In the genomic region with DNA sequence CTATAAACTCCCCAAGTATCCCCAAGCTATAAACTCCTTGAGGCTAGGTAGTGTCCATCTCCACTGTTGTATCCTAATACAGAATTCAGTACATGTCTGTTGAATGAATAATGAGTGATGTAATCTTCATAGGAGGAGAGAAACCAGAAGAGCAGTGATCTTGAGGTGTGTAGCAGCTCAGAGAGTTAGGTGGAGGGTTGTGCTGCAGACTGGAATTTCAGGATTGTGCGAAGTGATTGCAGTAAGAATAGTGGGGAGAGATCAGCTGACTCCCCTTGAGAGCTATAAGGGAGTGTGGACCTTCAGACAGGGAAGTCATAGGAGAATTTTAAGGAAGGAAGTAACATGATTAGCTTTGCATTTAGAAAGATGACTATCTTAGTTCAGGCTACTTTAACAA, we compare ENCODE assay signal across 14 cellular contexts. TPM values are rescaled to one million over a fixed set of nuclear protein-coding genes. Genes with fewer than 3 reads are reported as not detected.
DNase-seq lines count a peak whose midpoint lies in the region; TF ChIP-seq lines count a peak whose summit lies in the region.
"Had no signal": no experiment of that assay in that cellular context is flagged by ENCODE, and none has a peak within 500 bp of the region (broad histone marks: within the 10 kb centered on the region; RNA-seq: fewer than 3 reads in every experiment).

No MANE protein-coding gene starts in this region.

- CTCF ChIA-PET in Calu3 (lab: Charles Lee) = interaction anchor here (0.5 to 0.9 kb wide), 3 partner anchors 24 to 418 kb away, joined by 3 to 8 read pairs (median 4); no protein-coding TSS in a partner anchor

- no peak for TF ChIP-seq CTCF in Calu3 (IDR thresholded peaks at IDR 0.05; ENCODE audit: unreplicated experiment)
- no peak for TF ChIP-seq CTCF in neural crest cell (conservative IDR thresholded peaks at IDR 0.05)
- TF ChIP-seq CTCF in dorsolateral prefrontal cortex (IDR thresholded peaks at IDR 0.05 in 54 of 56, conservative IDR thresholded peaks at IDR 0.05 in 2 of 56; ENCODE audit: low read depth in 1 of 56, partially characterized antibody in 56 of 56) = no peak

- peak overlapping the region; percentile 83 for H3K27ac Mint-ChIP-seq in Calu3 (ENCODE audit: unreplicated experiment)
- H3K27ac Mint-ChIP-seq in dendritic cell treated with granulocyte-macrophage colony-stimulating factor and Interleukin-4, amounts not matched to agents 40 ng/mL and 50 ng/mL, for 4 days = peak overlapping the region; percentile 56
- H3K27ac Mint-ChIP-seq in neural crest cell (ENCODE audit: unreplicated experiment) = peak overlapping the region; percentile 1

- no peak overlapping the region for H3K4me3 ChIP-seq in dorsolateral prefrontal cortex
- H3K4me3 ChIP-seq: right atrium auricular region, SJCRH30, stomach had no signal

- intact Hi-C loops in Calu3 (cut with micrococcal nuclease; ENCODE audit: unreplicated experiment) = loop anchor here (5.0 kb wide), 2 partner anchors 147 to 188 kb away; partner anchors contain the start of gene PPIC
- intact Hi-C loops in dendritic cell treated with granulocyte-macrophage colony-stimulating factor and Interleukin-4, amounts not matched to agents 40 ng/mL and 50 ng/mL, for 4 days (cut with micrococcal nuclease) = no loop called here
- intact Hi-C loops in dorsolateral prefrontal cortex (cut with DNase I) = loop anchor here in 1 of 2 donors (5.0 to 10.0 kb wide), 2 partner anchors 33 to 75 kb away; partner anchors contain the start of gene SNX2

- H3K4me1 Mint-ChIP-seq in Calu3 (ENCODE audit: low read depth, unreplicated experiment) (peaks cover 37% of the 10 kb centered on the region), neural crest cell (peaks cover 45% of the 10 kb centered on the region)
- peaks cover 44% of the 10 kb centered on the region for H3K4me1 Mint-ChIP-seq in dendritic cell treated with granulocyte-macrophage colony-stimulating factor and Interleukin-4, amounts not matched to agents 40 ng/mL and 50 ng/mL, for 4 days (ENCODE audit: low read depth)

- H3K4me3 Mint-ChIP-seq in Calu3 (ENCODE audit: low read depth, unreplicated experiment) (peak overlapping the region; percentile 18), neural crest cell (no peak overlapping the region)
- peak overlapping the region; percentile 8 for H3K4me3 Mint-ChIP-seq in dendritic cell treated with granulocyte-macrophage colony-stimulating factor and Interleukin-4, amounts not matched to agents 40 ng/mL and 50 ng/mL, for 4 days

- no peaks in the 10 kb centered on the region for H3K9me3 Mint-ChIP-seq in Calu3 (ENCODE audit: low read depth, unreplicated experiment)
- H3K9me3 Mint-ChIP-seq in dendritic cell treated with granulocyte-macrophage colony-stimulating factor and Interleukin-4, amounts not matched to agents 40 ng/mL and 50 ng/mL, for 4 days = peaks cover 10% of the 10 kb centered on the region
- H3K9me3 Mint-ChIP-seq in neural crest cell = no peaks in the 10 kb centered on the region

- H3K36me3 Mint-ChIP-seq in Calu3 (ENCODE audit: insufficient read depth, unreplicated experiment) (peaks cover 28% of the 10 kb centered on the region), neural crest cell (ENCODE audit: low read depth) (no peaks in the 10 kb centered on the region)
- H3K36me3 Mint-ChIP-seq in dendritic cell treated with granulocyte-macrophage colony-stimulating factor and Interleukin-4, amounts not matched to agents 40 ng/mL and 50 ng/mL, for 4 days (ENCODE audit: low read depth) = peaks cover 10% of the 10 kb centered on the region

- DNase-seq in Calu3 = peak; percentile 66
- DNase-seq in NCI-H460 (ENCODE audit: extremely low read depth, low read depth) = peak; percentile 17
- DNase-seq in neural crest cell (ENCODE audit: low read depth, low spot score) = no peak
- DNase-seq in stimulated activated CD4-positive, alpha-beta T cell treated with anti-CD3 and anti-CD28 coated beads, Interleukin-4, amount 100 ng/mL, for 24 hours = no peak
- DNase-seq in cerebellar nuclear complex (lab: John Stamatoyannopoulos, UW) = no peak
- no peak for DNase-seq in dorsolateral prefrontal cortex
- DNase-seq in activated CD4-positive, alpha-beta T cell treated with anti-CD3 and anti-CD28 coated beads, Interleukin-2, amount 50 U/mL, for 4 hours = no peak
- DNase-seq: activated T-cell treated with anti-CD3 and anti-CD28 coated beads, Interleukin-2, amount 50 U/mL, for 1 hour; amygdala; NCI-H526; stomach had no signal

- no peaks in the 10 kb centered on the region for H3K27me3 Mint-ChIP-seq in Calu3 (ENCODE audit: unreplicated experiment)
- no peaks in the 10 kb centered on the region for H3K27me3 Mint-ChIP-seq in dendritic cell treated with granulocyte-macrophage colony-stimulating factor and Interleukin-4, amounts not matched to agents 40 ng/mL and 50 ng/mL, for 4 days
- peaks cover 2% of the 10 kb centered on the region for H3K27me3 Mint-ChIP-seq in neural crest cell (ENCODE audit: low read depth)

- no peak overlapping the region for H3K27ac ChIP-seq in dorsolateral prefrontal cortex
- H3K27ac ChIP-seq: right atrium auricular region, SJCRH30 had no signal

- no TSS peak for BruUV-seq in Calu3 (replicated peaks; lab: Mats Ljungman, UMichigan)

- H3K27me3 ChIP-seq in dorsolateral prefrontal cortex = no peaks in the 10 kb centered on the region
- H3K27me3 ChIP-seq: right atrium auricular region, SJCRH30, stomach had no signal

RNA-seq across cellular contexts. Expression of gene SNX24, which starts 4.3 kb away (rescaled TPM):
- 16.1 and 23.5 TPM in 2 replicates for total RNA-seq in Calu3 (2022)
- 29.6 and 32.3 TPM in 2 replicates for total RNA-seq in NCI-H460 (2014; rRNA removed; shearing (Covaris generic))
- 7.4 and 7.6 TPM in 2 replicates for polyA plus RNA-seq in NCI-H460 (2014; cell fraction: nucleus; rRNA removed)
- total RNA-seq in neural crest cell = 19.3 and 19.7 TPM in 2 replicates
- total RNA-seq in dorsolateral prefrontal cortex = 10 to 100 TPM; 16.5 to 36.8 (median 24.1) TPM

Comparison
In these comparisons a context has a peak if more than half of its experiments do, and no peak if none do; other contexts are left out.
1. DNase-seq: peak in Calu3 (single experiment) and NCI-H460 (single experiment); none in neural crest cell (single experiment), stimulated activated CD4-positive, alpha-beta T cell treated with anti-CD3 and anti-CD28 coated beads, Interleukin-4, amount 100 ng/mL, for 24 hours (single experiment), cerebellar nuclear complex (0 of 2), dorsolateral prefrontal cortex (0 of 10) and activated CD4-positive, alpha-beta T cell treated with anti-CD3 and anti-CD28 coated beads, Interleukin-2, amount 50 U/mL, for 4 hours (0 of 2).
2. H3K27ac Mint-ChIP-seq: peak in every context shown above with its lines; median percentile 83 in Calu3; 56 in dendritic cell treated with granulocyte-macrophage colony-stimulating factor and Interleukin-4, amounts not matched to agents 40 ng/mL and 50 ng/mL, for 4 days; 1 in neural crest cell.